Comparison of ENCODE assay signal across 23 cellular contexts in genomic region chr11:82539669-82540068, GRCh38.
A peak's percentile ranks its signal among the peaks of the same experiment; 100 is the strongest.
DNase-seq lines count a peak whose midpoint lies in the region; ATAC-seq and TF ChIP-seq lines count a peak whose summit lies in the region.
"Had no signal": no experiment of that assay in that cellular context is flagged by ENCODE, and none has a peak within 500 bp of the region (broad histone marks: within the 10 kb centered on the region; RNA-seq: fewer than 3 reads in every experiment).

No MANE protein-coding gene starts in this region.

- no peaks in the 10 kb centered on the region for H3K4me1 ChIP-seq in SK-N-SH (ENCODE audit: control insufficient read depth in 1 of 2, insufficient read depth in 2 of 2, low read depth in 1 of 2, low read length in 1 of 2)
- H3K4me1 ChIP-seq: BLaER1 treated with 17β-estradiol and CSF1 and Interleukin-3, amounts not matched to agents 10 nM and 100 nM; gastrocnemius medialis; left ventricle myocardium inferior; uterus had no signal

- no peaks in the 10 kb centered on the region for H3F3A ChIP-seq in SK-N-SH (replicated peaks; ENCODE audit: insufficient read depth)

- H3K4me2 ChIP-seq in SK-N-SH, result no peak overlapping the region
- H3K4me2 ChIP-seq: BLaER1 treated with 17β-estradiol and CSF1 and Interleukin-3, amounts not matched to agents 10 nM and 100 nM had no signal

- ATAC-seq in GM18499 (IDR thresholded peaks at IDR 0.05; ENCODE audit: insufficient read depth, unreplicated experiment) (peak; percentile 88), GM19397 (IDR thresholded peaks at IDR 0.05; ENCODE audit: unreplicated experiment) (peak; percentile 88), HG02798 (IDR thresholded peaks at IDR 0.05; ENCODE audit: poor library complexity, unreplicated experiment) (peak; percentile 66), HG03442 (IDR thresholded peaks at IDR 0.05; ENCODE audit: unreplicated experiment) (peak; percentile 68), left ventricle myocardium superior (no peak)
- ATAC-seq: activated naive CD8-positive, alpha-beta T cell treated with anti-CD3 and anti-CD28 coated beads, Interleukin-2, amount 50 U/mL, for 24 hours; gastrocnemius medialis; right cardiac atrium had no signal

- no peak for TF ChIP-seq EP300 in SK-N-SH (IDR thresholded peaks at IDR 0.05; ENCODE audit: borderline replicate concordance in 1 of 2, low read depth in 1 of 2, low read length in 1 of 2)

- H3K36me3 ChIP-seq in SK-N-SH (replicated peaks in 1 of 2; ENCODE audit: control insufficient read depth in 1 of 2, insufficient read depth in 2 of 2, low read length in 1 of 2), result no peaks in the 10 kb centered on the region
- H3K36me3 ChIP-seq: BLaER1 treated with 17β-estradiol and CSF1 and Interleukin-3, amounts not matched to agents 10 nM and 100 nM; gastrocnemius medialis; left ventricle myocardium inferior; uterus had no signal

- no peaks in the 10 kb centered on the region for H3K79me2 ChIP-seq in SK-N-SH (ENCODE audit: insufficient read depth)

- TF ChIP-seq RAD21 in SK-N-SH (IDR thresholded peaks at IDR 0.05; ENCODE audit: low read length), result no peak

- TF ChIP-seq CTCF in SK-N-SH (IDR thresholded peaks at IDR 0.05), result no peak

- CTCF ChIA-PET in SK-N-SH (lab: Yijun Ruan, JAX), result no interaction called here

- H3K27me3 ChIP-seq in SK-N-SH (ENCODE audit: insufficient read depth), result no peaks in the 10 kb centered on the region
- H3K27me3 ChIP-seq: BLaER1 treated with 17β-estradiol and CSF1 and Interleukin-3, amounts not matched to agents 10 nM and 100 nM; dorsolateral prefrontal cortex; gastrocnemius medialis; uterus had no signal

- H3K9ac ChIP-seq in SK-N-SH, result no peak overlapping the region
- H3K9ac ChIP-seq: BLaER1 treated with 17β-estradiol and CSF1 and Interleukin-3, amounts not matched to agents 10 nM and 100 nM had no signal

- no peak for DNase-seq in left ventricle myocardium superior
- DNase-seq in putamen (ENCODE audit: low spot score), result no peak
- no peak for DNase-seq in HK-2 (ENCODE audit: unreplicated experiment)
- DNase-seq in SK-N-SH, result no peak
- DNase-seq: activated CD4-positive, CD25-positive, alpha-beta regulatory T cell; activated naive CD8-positive, alpha-beta T cell treated with anti-CD3 and anti-CD28 coated beads, Interleukin-2, amount 50 U/mL, for 24 hours; DMS 273 treated with DMSO at 0.1 percent for 48 hours; dorsolateral prefrontal cortex; gastrocnemius medialis; KBM-7; left ventricle myocardium inferior; NCI-H1048; NCI-H526; nucleus accumbens; OCI-M1; right cardiac atrium; T-helper 2 cell; uterus had no signal

- intact Hi-C loops in left ventricle myocardium superior (cut with micrococcal nuclease), result no loop called here

- H4K20me1 ChIP-seq in SK-N-SH (ENCODE audit: insufficient read depth), result no peaks in the 10 kb centered on the region
- H4K20me1 ChIP-seq: BLaER1 treated with 17β-estradiol and CSF1 and Interleukin-3, amounts not matched to agents 10 nM and 100 nM had no signal

- H3K4me3 ChIP-seq in SK-N-SH (ENCODE audit: low read depth in 2 of 2, low read length in 1 of 2), result no peak overlapping the region
- H3K4me3 ChIP-seq: BLaER1 treated with 17β-estradiol and CSF1 and Interleukin-3, amounts not matched to agents 10 nM and 100 nM; dorsolateral prefrontal cortex; gastrocnemius medialis; left ventricle myocardium inferior; uterus had no signal

- H3K27ac ChIP-seq in SK-N-SH (ENCODE audit: low read depth in 2 of 2, low read length in 1 of 2), result no peak overlapping the region
- H3K27ac ChIP-seq: BLaER1 treated with 17β-estradiol and CSF1 and Interleukin-3, amounts not matched to agents 10 nM and 100 nM; dorsolateral prefrontal cortex; gastrocnemius medialis; left ventricle myocardium inferior; uterus had no signal

- POLR2A ChIA-PET in SK-N-SH (lab: Yijun Ruan, JAX), result no interaction called here

- H3K9me2 ChIP-seq in SK-N-SH, result no peaks in the 10 kb centered on the region

- H3K9me3 ChIP-seq in SK-N-SH, result no peaks in the 10 kb centered on the region
- H3K9me3 ChIP-seq: BLaER1 treated with 17β-estradiol and CSF1 and Interleukin-3, amounts not matched to agents 10 nM and 100 nM; gastrocnemius medialis; left ventricle myocardium inferior; uterus had no signal

- no peak overlapping the region for H2AFZ ChIP-seq in SK-N-SH (ENCODE audit: low read depth)

TF ChIP-seq in SK-N-SH, 30 proteins besides CTCF, POLR2A, EP300 and RAD21:
- no peak for TF ChIP-seq RCOR1 (IDR thresholded peaks at IDR 0.05; ENCODE audit: low read length)
- no peak for TF ChIP-seq MEF2A (IDR thresholded peaks at IDR 0.05; ENCODE audit: borderline replicate concordance, low read depth)
- TF ChIP-seq POLR2AphosphoS5 (IDR thresholded peaks at IDR 0.05; ENCODE audit: low read depth, low read length), result no peak
- TF ChIP-seq SMC3 (IDR thresholded peaks at IDR 0.05; ENCODE audit: low read depth, low read length), result no peak
- no peak for TF ChIP-seq TAF1 (IDR thresholded peaks at IDR 0.05; ENCODE audit: borderline replicate concordance, low read depth, low read length)
- no peak for TF ChIP-seq TCF12 (IDR thresholded peaks at IDR 0.05)
- TF ChIP-seq ELF1 (IDR thresholded peaks at IDR 0.05), result no peak
- no peak for TF ChIP-seq ZBTB33 (IDR thresholded peaks at IDR 0.05; ENCODE audit: borderline replicate concordance, low read depth)
- TF ChIP-seq TEAD4 (IDR thresholded peaks at IDR 0.05; ENCODE audit: borderline replicate concordance, insufficient read depth), result no peak
- TF ChIP-seq YY1 (IDR thresholded peaks at IDR 0.05; ENCODE audit: low read depth), result no peak
- no peak for TF ChIP-seq FOSL2 (IDR thresholded peaks at IDR 0.05; ENCODE audit: borderline replicate concordance, low read depth)
- TF ChIP-seq GATA2 (CRISPR knock-in tag; IDR thresholded peaks at IDR 0.05), result no peak
- TF ChIP-seq GABPA (IDR thresholded peaks at IDR 0.05; ENCODE audit: low read depth), result no peak
- TF ChIP-seq IRF3 (IDR thresholded peaks at IDR 0.05; ENCODE audit: low read depth, low read length), result no peak
- TF ChIP-seq, protein P1, sequence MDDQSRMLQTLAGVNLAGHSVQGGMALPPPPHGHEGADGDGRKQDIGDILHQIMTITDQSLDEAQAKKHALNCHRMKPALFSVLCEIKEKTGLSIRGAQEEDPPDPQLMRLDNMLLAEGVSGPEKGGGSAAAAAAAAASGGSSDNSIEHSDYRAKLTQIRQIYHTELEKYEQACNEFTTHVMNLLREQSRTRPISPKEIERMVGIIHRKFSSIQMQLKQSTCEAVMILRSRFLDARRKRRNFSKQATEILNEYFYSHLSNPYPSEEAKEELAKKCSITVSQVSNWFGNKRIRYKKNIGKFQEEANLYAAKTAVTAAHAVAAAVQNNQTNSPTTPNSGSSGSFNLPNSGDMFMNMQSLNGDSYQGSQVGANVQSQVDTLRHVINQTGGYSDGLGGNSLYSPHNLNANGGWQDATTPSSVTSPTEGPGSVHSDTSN (IDR thresholded peaks at IDR 0.05), result no peak
- no peak for TF ChIP-seq NFIC (IDR thresholded peaks at IDR 0.05; ENCODE audit: borderline replicate concordance)
- no peak for TF ChIP-seq USF1 (IDR thresholded peaks at IDR 0.05; ENCODE audit: borderline replicate concordance, low read depth)
